20 cellular contexts compared by ENCODE assay signal in the genomic region with DNA sequence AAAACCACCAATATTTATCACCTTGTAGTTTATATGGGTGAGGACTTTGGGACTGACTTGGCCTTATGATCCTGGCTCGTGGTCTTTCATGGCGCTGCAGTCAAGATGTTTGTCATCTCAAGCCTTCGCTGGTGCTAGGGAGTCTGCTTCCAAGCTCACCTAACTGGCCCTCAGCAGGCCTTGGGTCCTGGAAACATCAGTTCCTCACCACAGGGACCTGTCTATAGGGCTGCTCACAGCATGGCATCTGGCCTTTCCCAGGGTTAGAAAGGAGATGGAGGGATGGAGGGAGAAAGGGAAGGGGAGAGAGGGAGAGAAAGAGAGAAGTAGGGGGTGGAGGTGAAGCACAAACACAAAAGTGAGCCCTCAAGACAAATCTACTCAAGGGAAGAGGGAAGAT. TPM values are rescaled to one million over a fixed set of nuclear protein-coding genes. Genes with fewer than 3 reads are reported as not detected.
DNase-seq lines count a peak whose midpoint lies in the region; ATAC-seq lines count a peak whose summit lies in the region.
"Had no signal": no experiment of that assay in that cellular context is flagged by ENCODE, and none has a peak within 500 bp of the region (broad histone marks: within the 10 kb centered on the region; RNA-seq: fewer than 3 reads in every experiment).

No MANE protein-coding gene starts in this region.

- H3K4me1 Mint-ChIP-seq in CD4-positive, CD25-positive, alpha-beta regulatory T cell = peaks cover 42 to 86% (median 62%) of the 10 kb centered on the region in 4 donors
- H3K4me1 Mint-ChIP-seq in CD8-positive, alpha-beta memory T cell = peaks cover 74 to 89% (median 85%) of the 10 kb centered on the region in 3 donors
- peaks cover 73% of the 10 kb centered on the region for H3K4me1 Mint-ChIP-seq in activated T-helper 2 cell treated with anti-CD3 and anti-CD28 coated beads, Interferon-gamma antibody, Interleukin-2, Interleukin-4, amounts not matched to agents 10 μg/mL and 5 μg/mL and 100 μg/mL, durations not matched to agents 14 hours and 24 hours and 36 hours (ENCODE audit: low read depth)
- H3K4me1 Mint-ChIP-seq in natural killer cell treated with Interleukin-12 subunit alpha and Interleukin-12 subunit beta and Interleukin-15 and Interleukin-18, amount 100 ng/mL, for 72 hours (ENCODE audit: low read depth in 2 of 2) = peaks cover 57 to 75% of the 10 kb centered on the region in 2 donors

- H3K4me1 ChIP-seq in CD4-positive, CD25-positive, alpha-beta regulatory T cell (ENCODE audit: control insufficient read depth, insufficient read depth, low read length, poor library complexity, severe bottlenecking) = peaks cover 90% of the 10 kb centered on the region
- H3K4me1 ChIP-seq in CD8-positive, alpha-beta memory T cell (ENCODE audit: insufficient read depth, low read length) = peaks cover 95% of the 10 kb centered on the region
- H3K4me1 ChIP-seq: right lobe of liver, thyroid gland had no signal

- DNase-seq in CD4-positive, CD25-positive, alpha-beta regulatory T cell = no peak
- DNase-seq in CD8-positive, alpha-beta memory T cell = no peak
- DNase-seq in activated T-helper 2 cell treated with anti-CD3 and anti-CD28 coated beads, Interferon-gamma antibody, Interleukin-2, Interleukin-4, amounts not matched to agents 10 μg/mL and 5 μg/mL and 100 μg/mL, durations not matched to agents 14 hours and 24 hours and 36 hours (ENCODE audit: low spot score) = peak; percentile 8
- DNase-seq in natural killer cell treated with Interleukin-12 subunit alpha and Interleukin-12 subunit beta and Interleukin-15 and Interleukin-18, amount 100 ng/mL, for 72 hours (ENCODE audit: low spot score) = no peak
- no peak for DNase-seq in left lobe of liver (ENCODE audit: low spot score)
- DNase-seq in dermis blood vessel endothelial cell = no peak
- DNase-seq: cerebellar nuclear complex; DND-41; foreskin keratinocyte; midbrain; NCI-H1092; NCI-H524 treated with DMSO at 0.1 percent for 48 hours; occipital lobe; PC-3; right lobe of liver; stimulated activated CD4-positive, alpha-beta T cell treated with anti-CD3 and anti-CD28 coated beads, Interleukin-1b, Interleukin-23, amount 100 ng/mL, for 48 hours; thyroid gland had no signal

- H3K9me3 ChIP-seq in CD4-positive, CD25-positive, alpha-beta regulatory T cell (ENCODE audit: control insufficient read depth in 2 of 2, low read length in 2 of 2) = no peaks in the 10 kb centered on the region
- H3K9me3 ChIP-seq in CD8-positive, alpha-beta memory T cell (ENCODE audit: low read length) = no peaks in the 10 kb centered on the region
- H3K9me3 ChIP-seq: right lobe of liver, thyroid gland had no signal

- POLR2A ChIA-PET in CD8-positive, alpha-beta memory T cell (lab: Charles Lee) = no interaction called here

- no peaks in the 10 kb centered on the region for H3K27me3 ChIP-seq in CD4-positive, CD25-positive, alpha-beta regulatory T cell (ENCODE audit: control insufficient read depth, insufficient read depth, low read length)
- no peaks in the 10 kb centered on the region for H3K27me3 ChIP-seq in CD8-positive, alpha-beta memory T cell (ENCODE audit: insufficient read depth, low read length, poor library complexity, severe bottlenecking)
- H3K27me3 ChIP-seq: foreskin keratinocyte, right lobe of liver, thyroid gland had no signal

- H3K27ac ChIP-seq in CD4-positive, CD25-positive, alpha-beta regulatory T cell (ENCODE audit: insufficient read depth, low read length, poor library complexity, severe bottlenecking) = peak overlapping the region; percentile 98
- peak overlapping the region; percentile 7 for H3K27ac ChIP-seq in CD8-positive, alpha-beta memory T cell (ENCODE audit: low read depth, low read length)
- H3K27ac ChIP-seq: C4-2B, right lobe of liver, thyroid gland had no signal

- H3K27ac Mint-ChIP-seq in CD4-positive, CD25-positive, alpha-beta regulatory T cell = peak overlapping the region; percentile 92 to 96 (median 95)
- peak overlapping the region; percentile 89 to 99 (median 97) for H3K27ac Mint-ChIP-seq in CD8-positive, alpha-beta memory T cell
- peak overlapping the region; percentile 91 for H3K27ac Mint-ChIP-seq in activated T-helper 2 cell treated with anti-CD3 and anti-CD28 coated beads, Interferon-gamma antibody, Interleukin-2, Interleukin-4, amounts not matched to agents 10 μg/mL and 5 μg/mL and 100 μg/mL, durations not matched to agents 14 hours and 24 hours and 36 hours
- peak overlapping the region; percentile 88 to 93 for H3K27ac Mint-ChIP-seq in natural killer cell treated with Interleukin-12 subunit alpha and Interleukin-12 subunit beta and Interleukin-15 and Interleukin-18, amount 100 ng/mL, for 72 hours

- H3K27me3 Mint-ChIP-seq in CD4-positive, CD25-positive, alpha-beta regulatory T cell = no peaks in the 10 kb centered on the region
- H3K27me3 Mint-ChIP-seq in CD8-positive, alpha-beta memory T cell = no peaks in the 10 kb centered on the region
- no peaks in the 10 kb centered on the region for H3K27me3 Mint-ChIP-seq in activated T-helper 2 cell treated with anti-CD3 and anti-CD28 coated beads, Interferon-gamma antibody, Interleukin-2, Interleukin-4, amounts not matched to agents 10 μg/mL and 5 μg/mL and 100 μg/mL, durations not matched to agents 14 hours and 24 hours and 36 hours (ENCODE audit: low read depth)
- H3K27me3 Mint-ChIP-seq in natural killer cell treated with Interleukin-12 subunit alpha and Interleukin-12 subunit beta and Interleukin-15 and Interleukin-18, amount 100 ng/mL, for 72 hours = no peaks in the 10 kb centered on the region

- no peak overlapping the region for H3K4me3 ChIP-seq in CD4-positive, CD25-positive, alpha-beta regulatory T cell (ENCODE audit: low read depth, low read length)
- H3K4me3 ChIP-seq in CD8-positive, alpha-beta memory T cell (ENCODE audit: low read length) = no peak overlapping the region
- H3K4me3 ChIP-seq: right lobe of liver, SK-N-MC, thyroid gland had no signal

- no peak for ATAC-seq in CD4-positive, CD25-positive, alpha-beta regulatory T cell (ENCODE audit: low read depth in 2 of 2)
- ATAC-seq in natural killer cell treated with Interleukin-12 subunit alpha and Interleukin-12 subunit beta and Interleukin-15 and Interleukin-18, amount 100 ng/mL, for 72 hours = no peak
- no peak for ATAC-seq in left lobe of liver
- ATAC-seq in HG03159 (IDR thresholded peaks at IDR 0.05; ENCODE audit: unreplicated experiment) = no peak
- ATAC-seq: foreskin keratinocyte, PC-3, right lobe of liver had no signal

- H3K36me3 Mint-ChIP-seq in CD4-positive, CD25-positive, alpha-beta regulatory T cell = no peaks in the 10 kb centered on the region
- peaks cover 0 to 4% (median 0%) of the 10 kb centered on the region in 3 donors for H3K36me3 Mint-ChIP-seq in CD8-positive, alpha-beta memory T cell
- H3K36me3 Mint-ChIP-seq in activated T-helper 2 cell treated with anti-CD3 and anti-CD28 coated beads, Interferon-gamma antibody, Interleukin-2, Interleukin-4, amounts not matched to agents 10 μg/mL and 5 μg/mL and 100 μg/mL, durations not matched to agents 14 hours and 24 hours and 36 hours (ENCODE audit: low read depth) = peaks cover 12% of the 10 kb centered on the region
- H3K36me3 Mint-ChIP-seq in natural killer cell treated with Interleukin-12 subunit alpha and Interleukin-12 subunit beta and Interleukin-15 and Interleukin-18, amount 100 ng/mL, for 72 hours = peaks cover 4% of the 10 kb centered on the region

- peak overlapping the region in 3 of 4 donors; percentile 49 to 63 (median 52) for H3K4me3 Mint-ChIP-seq in CD4-positive, CD25-positive, alpha-beta regulatory T cell
- H3K4me3 Mint-ChIP-seq in CD8-positive, alpha-beta memory T cell = peak overlapping the region; percentile 21 to 77 (median 42)
- H3K4me3 Mint-ChIP-seq in activated T-helper 2 cell treated with anti-CD3 and anti-CD28 coated beads, Interferon-gamma antibody, Interleukin-2, Interleukin-4, amounts not matched to agents 10 μg/mL and 5 μg/mL and 100 μg/mL, durations not matched to agents 14 hours and 24 hours and 36 hours (ENCODE audit: low read depth) = peak overlapping the region; percentile 46
- peak overlapping the region; percentile 54 for H3K4me3 Mint-ChIP-seq in natural killer cell treated with Interleukin-12 subunit alpha and Interleukin-12 subunit beta and Interleukin-15 and Interleukin-18, amount 100 ng/mL, for 72 hours

- intact Hi-C loops in activated T-helper 2 cell treated with anti-CD3 and anti-CD28 coated beads, Interferon-gamma antibody, Interleukin-2, Interleukin-4, amounts not matched to agents 10 μg/mL and 5 μg/mL and 100 μg/mL, durations not matched to agents 14 hours and 24 hours and 36 hours (cut with micrococcal nuclease) = no loop called here

- no peaks in the 10 kb centered on the region for H3K36me3 ChIP-seq in CD4-positive, CD25-positive, alpha-beta regulatory T cell (ENCODE audit: control insufficient read depth, insufficient read depth, low read length)
- H3K36me3 ChIP-seq in CD8-positive, alpha-beta memory T cell (ENCODE audit: insufficient read depth, low read length) = no peaks in the 10 kb centered on the region
- H3K36me3 ChIP-seq: right lobe of liver, thyroid gland had no signal

- CTCF ChIA-PET in CD8-positive, alpha-beta memory T cell (lab: Charles Lee) = interaction anchor here (0.9 to 10.1 kb wide), 6 partner anchors 9 to 221 kb away, joined by 3 to 89 read pairs (median 5); no protein-coding TSS in a partner anchor

- no peaks in the 10 kb centered on the region for H3K9me3 Mint-ChIP-seq in CD4-positive, CD25-positive, alpha-beta regulatory T cell
- no peaks in the 10 kb centered on the region for H3K9me3 Mint-ChIP-seq in CD8-positive, alpha-beta memory T cell
- H3K9me3 Mint-ChIP-seq in activated T-helper 2 cell treated with anti-CD3 and anti-CD28 coated beads, Interferon-gamma antibody, Interleukin-2, Interleukin-4, amounts not matched to agents 10 μg/mL and 5 μg/mL and 100 μg/mL, durations not matched to agents 14 hours and 24 hours and 36 hours = no peaks in the 10 kb centered on the region
- no peaks in the 10 kb centered on the region for H3K9me3 Mint-ChIP-seq in natural killer cell treated with Interleukin-12 subunit alpha and Interleukin-12 subunit beta and Interleukin-15 and Interleukin-18, amount 100 ng/mL, for 72 hours

RNA-seq across cellular contexts. Expression of gene VCPKMT, which starts 31.7 kb away (rescaled TPM):
- 30.0 TPM for total RNA-seq in CD4-positive, CD25-positive, alpha-beta regulatory T cell
- 10 to 100 TPM in 3 of 4 donors, 1 to 10 TPM in 1; 10.0 to 13.6 (median 12.0) TPM for polyA plus RNA-seq in CD4-positive, CD25-positive, alpha-beta regulatory T cell
- 10 to 100 TPM; 16.5 to 19.9 TPM for total RNA-seq in CD8-positive, alpha-beta memory T cell
- 11.7 TPM for polyA plus RNA-seq in CD8-positive, alpha-beta memory T cell
- total RNA-seq in activated T-helper 2 cell treated with anti-CD3 and anti-CD28 coated beads, Interferon-gamma antibody, Interleukin-2, Interleukin-4, amounts not matched to agents 10 μg/mL and 5 μg/mL and 100 μg/mL, durations not matched to agents 14 hours and 24 hours and 36 hours = 9.7 and 10.1 TPM in 2 replicates
- total RNA-seq in natural killer cell treated with Interleukin-12 subunit alpha and Interleukin-12 subunit beta and Interleukin-15 and Interleukin-18, amount 100 ng/mL, for 72 hours = 10 to 100 TPM; 14.0 to 24.6 TPM
- 3.8 TPM for total RNA-seq in left lobe of liver
- 4.2 and 5.3 TPM in 2 replicates for total RNA-seq in dermis blood vessel endothelial cell
